2 cellular contexts compared by ENCODE assay signal in the genomic region with DNA sequence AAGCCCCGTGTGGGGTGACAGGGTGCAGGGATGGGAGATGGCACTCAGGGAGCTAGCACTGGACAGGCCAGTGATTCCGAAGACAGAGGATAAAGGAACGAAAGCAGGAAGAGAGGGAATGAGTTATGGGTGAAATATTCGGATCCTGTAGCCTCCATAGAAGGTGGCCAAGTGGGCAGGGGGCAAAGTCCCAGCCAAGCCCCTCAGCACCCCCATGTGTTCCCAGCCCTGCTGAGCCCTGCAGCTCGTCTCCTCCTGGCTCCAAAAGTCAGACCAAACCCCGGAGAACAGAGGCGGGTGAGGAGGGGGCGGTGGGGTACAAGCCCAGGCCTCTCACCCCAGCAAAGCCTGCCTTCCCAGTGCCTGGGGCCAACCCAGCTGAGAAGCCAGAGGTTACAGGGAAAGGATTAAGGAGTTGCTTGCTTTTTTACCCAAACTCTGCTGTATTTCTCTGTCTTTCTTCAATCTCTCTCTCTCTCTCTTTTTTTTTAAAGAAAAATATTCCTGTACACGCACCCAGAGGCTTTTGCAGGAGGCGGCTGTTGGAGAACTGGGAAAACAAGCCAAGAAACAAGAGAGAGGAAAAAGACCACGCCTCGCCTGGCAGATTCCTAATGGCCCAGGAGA.
TF ChIP-seq lines count a peak whose summit lies in the region.

No MANE protein-coding gene starts in this region.

TF ChIP-seq in GM23338, 12 proteins besides CTCF, POLR2A, EP300 and RAD21 (continued from another document and continues in another):
- TF ChIP-seq, protein P1, sequence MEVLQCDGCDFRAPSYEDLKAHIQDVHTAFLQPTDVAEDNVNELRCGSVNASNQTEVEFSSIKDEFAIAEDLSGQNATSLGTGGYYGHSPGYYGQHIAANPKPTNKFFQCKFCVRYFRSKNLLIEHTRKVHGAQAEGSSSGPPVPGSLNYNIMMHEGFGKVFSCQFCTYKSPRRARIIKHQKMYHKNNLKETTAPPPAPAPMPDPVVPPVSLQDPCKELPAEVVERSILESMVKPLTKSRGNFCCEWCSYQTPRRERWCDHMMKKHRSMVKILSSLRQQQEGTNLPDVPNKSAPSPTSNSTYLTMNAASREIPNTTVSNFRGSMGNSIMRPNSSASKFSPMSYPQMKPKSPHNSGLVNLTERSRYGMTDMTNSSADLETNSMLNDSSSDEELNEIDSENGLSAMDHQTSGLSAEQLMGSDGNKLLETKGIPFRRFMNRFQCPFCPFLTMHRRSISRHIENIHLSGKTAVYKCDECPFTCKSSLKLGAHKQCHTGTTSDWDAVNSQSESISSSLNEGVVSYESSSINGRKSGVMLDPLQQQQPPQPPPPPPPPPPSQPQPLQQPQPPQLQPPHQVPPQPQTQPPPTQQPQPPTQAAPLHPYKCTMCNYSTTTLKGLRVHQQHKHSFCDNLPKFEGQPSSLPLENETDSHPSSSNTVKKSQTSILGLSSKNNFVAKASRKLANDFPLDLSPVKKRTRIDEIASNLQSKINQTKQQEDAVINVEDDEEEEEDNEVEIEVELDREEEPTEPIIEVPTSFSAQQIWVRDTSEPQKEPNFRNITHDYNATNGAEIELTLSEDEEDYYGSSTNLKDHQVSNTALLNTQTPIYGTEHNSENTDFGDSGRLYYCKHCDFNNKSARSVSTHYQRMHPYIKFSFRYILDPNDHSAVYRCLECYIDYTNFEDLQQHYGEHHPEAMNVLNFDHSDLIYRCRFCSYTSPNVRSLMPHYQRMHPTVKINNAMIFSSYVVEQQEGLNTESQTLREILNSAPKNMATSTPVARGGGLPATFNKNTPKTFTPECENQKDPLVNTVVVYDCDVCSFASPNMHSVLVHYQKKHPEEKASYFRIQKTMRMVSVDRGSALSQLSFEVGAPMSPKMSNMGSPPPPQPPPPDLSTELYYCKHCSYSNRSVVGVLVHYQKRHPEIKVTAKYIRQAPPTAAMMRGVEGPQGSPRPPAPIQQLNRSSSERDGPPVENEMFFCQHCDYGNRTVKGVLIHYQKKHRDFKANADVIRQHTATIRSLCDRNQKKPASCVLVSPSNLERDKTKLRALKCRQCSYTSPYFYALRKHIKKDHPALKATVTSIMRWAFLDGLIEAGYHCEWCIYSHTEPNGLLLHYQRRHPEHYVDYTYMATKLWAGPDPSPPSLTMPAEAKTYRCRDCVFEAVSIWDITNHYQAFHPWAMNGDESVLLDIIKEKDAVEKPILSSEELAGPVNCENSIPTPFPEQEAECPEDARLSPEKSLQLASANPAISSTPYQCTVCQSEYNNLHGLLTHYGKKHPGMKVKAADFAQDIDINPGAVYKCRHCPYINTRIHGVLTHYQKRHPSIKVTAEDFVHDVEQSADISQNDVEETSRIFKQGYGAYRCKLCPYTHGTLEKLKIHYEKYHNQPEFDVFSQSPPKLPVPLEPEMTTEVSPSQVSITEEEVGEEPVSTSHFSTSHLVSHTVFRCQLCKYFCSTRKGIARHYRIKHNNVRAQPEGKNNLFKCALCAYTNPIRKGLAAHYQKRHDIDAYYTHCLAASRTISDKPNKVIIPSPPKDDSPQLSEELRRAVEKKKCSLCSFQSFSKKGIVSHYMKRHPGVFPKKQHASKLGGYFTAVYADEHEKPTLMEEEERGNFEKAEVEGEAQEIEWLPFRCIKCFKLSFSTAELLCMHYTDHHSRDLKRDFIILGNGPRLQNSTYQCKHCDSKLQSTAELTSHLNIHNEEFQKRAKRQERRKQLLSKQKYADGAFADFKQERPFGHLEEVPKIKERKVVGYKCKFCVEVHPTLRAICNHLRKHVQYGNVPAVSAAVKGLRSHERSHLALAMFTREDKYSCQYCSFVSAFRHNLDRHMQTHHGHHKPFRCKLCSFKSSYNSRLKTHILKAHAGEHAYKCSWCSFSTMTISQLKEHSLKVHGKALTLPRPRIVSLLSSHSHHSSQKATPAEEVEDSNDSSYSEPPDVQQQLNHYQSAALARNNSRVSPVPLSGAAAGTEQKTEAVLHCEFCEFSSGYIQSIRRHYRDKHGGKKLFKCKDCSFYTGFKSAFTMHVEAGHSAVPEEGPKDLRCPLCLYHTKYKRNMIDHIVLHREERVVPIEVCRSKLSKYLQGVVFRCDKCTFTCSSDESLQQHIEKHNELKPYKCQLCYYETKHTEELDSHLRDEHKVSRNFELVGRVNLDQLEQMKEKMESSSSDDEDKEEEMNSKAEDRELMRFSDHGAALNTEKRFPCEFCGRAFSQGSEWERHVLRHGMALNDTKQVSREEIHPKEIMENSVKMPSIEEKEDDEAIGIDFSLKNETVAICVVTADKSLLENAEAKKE (CRISPR knock-in tag; IDR thresholded peaks at IDR 0.05), result no peak
- TF ChIP-seq NANOG (IDR thresholded peaks at IDR 0.05; ENCODE audit: borderline replicate concordance), result no peak
- TF ChIP-seq ZNF114 (CRISPR knock-in tag; IDR thresholded peaks at IDR 0.05), result no peak
- no peak for TF ChIP-seq EZH2 (IDR thresholded peaks at IDR 0.05; ENCODE audit: low read depth, unreplicated experiment)
- TF ChIP-seq ZNF331 (CRISPR knock-in tag; IDR thresholded peaks at IDR 0.05; ENCODE audit: low read depth), result no peak
- no peak for TF ChIP-seq JUNB (IDR thresholded peaks at IDR 0.05; ENCODE audit: unreplicated experiment)
- TF ChIP-seq STAT1 (IDR thresholded peaks at IDR 0.05; ENCODE audit: unreplicated experiment), result no peak
- TF ChIP-seq CREB1 (CRISPR knock-in tag; IDR thresholded peaks at IDR 0.05; ENCODE audit: low read depth), result no peak
- TF ChIP-seq, protein P2, sequence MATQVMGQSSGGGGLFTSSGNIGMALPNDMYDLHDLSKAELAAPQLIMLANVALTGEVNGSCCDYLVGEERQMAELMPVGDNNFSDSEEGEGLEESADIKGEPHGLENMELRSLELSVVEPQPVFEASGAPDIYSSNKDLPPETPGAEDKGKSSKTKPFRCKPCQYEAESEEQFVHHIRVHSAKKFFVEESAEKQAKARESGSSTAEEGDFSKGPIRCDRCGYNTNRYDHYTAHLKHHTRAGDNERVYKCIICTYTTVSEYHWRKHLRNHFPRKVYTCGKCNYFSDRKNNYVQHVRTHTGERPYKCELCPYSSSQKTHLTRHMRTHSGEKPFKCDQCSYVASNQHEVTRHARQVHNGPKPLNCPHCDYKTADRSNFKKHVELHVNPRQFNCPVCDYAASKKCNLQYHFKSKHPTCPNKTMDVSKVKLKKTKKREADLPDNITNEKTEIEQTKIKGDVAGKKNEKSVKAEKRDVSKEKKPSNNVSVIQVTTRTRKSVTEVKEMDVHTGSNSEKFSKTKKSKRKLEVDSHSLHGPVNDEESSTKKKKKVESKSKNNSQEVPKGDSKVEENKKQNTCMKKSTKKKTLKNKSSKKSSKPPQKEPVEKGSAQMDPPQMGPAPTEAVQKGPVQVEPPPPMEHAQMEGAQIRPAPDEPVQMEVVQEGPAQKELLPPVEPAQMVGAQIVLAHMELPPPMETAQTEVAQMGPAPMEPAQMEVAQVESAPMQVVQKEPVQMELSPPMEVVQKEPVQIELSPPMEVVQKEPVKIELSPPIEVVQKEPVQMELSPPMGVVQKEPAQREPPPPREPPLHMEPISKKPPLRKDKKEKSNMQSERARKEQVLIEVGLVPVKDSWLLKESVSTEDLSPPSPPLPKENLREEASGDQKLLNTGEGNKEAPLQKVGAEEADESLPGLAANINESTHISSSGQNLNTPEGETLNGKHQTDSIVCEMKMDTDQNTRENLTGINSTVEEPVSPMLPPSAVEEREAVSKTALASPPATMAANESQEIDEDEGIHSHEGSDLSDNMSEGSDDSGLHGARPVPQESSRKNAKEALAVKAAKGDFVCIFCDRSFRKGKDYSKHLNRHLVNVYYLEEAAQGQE (IDR thresholded peaks at IDR 0.05; ENCODE audit: unreplicated experiment), result no peak

TF ChIP-seq in liver, 16 proteins besides CTCF, POLR2A, EP300 and RAD21 (continued from another document):
- TF ChIP-seq, protein P3, sequence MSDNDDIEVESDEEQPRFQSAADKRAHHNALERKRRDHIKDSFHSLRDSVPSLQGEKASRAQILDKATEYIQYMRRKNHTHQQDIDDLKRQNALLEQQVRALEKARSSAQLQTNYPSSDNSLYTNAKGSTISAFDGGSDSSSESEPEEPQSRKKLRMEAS (IDR thresholded peaks at IDR 0.05), result no peak
- TF ChIP-seq HNF4A (conservative IDR thresholded peaks at IDR 0.05), result no peak
